1 cellular context compared by ENCODE assay signal in the genomic region with DNA sequence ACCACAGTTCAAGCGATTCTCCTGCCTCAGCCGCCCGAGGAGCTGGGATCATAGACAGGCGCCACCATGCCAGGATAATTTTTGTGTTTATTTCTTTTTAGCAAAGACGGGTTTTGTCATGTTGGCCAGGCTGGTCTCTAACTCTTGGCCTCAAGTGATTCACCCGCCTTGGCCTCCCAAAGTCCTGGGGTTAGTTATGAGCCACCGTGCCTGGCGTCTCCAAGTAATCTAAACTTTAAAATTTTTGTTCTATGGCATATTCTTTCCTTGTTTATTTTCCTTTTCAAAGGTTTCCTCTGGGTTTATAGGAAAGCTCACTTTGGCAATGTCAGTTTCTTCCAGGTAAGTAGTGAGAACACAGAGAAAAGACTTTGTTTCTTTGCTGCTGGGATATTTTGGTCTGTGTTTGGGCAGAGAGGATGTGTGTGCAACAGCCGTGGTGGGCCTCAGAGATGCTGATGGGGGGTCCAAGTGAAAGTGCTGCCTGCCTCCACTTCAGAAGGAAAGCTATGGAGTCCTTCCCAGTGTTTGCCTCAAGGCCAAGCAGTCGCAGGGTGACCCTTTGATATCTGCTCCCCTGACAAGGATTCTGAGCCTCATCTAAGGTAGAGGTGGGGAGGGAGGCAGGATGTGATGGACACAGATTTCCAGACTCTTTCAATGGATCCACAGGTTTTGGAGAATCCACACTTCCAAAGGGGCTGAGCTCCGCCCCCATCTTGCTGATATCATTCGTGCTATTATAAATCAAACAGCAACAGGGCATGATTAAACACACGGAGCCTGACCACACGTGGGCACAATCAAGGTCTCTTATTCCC.
TF ChIP-seq lines count a peak whose summit lies in the region.

No MANE protein-coding gene starts in this region.

TF ChIP-seq in HEK293, 187 proteins besides CTCF, POLR2A, EP300 and RAD21 (continued from another document):
- TF ChIP-seq PATZ1 (tag by site-specific recombination; IDR thresholded peaks at IDR 0.05) (no peak), SCRT2 (tag by site-specific recombination; IDR thresholded peaks at IDR 0.05) (peak; percentile 92), BCL6B (tag by site-specific recombination; IDR thresholded peaks at IDR 0.05) (no peak), ZNF202 (tag by site-specific recombination; IDR thresholded peaks at IDR 0.05; ENCODE audit: borderline replicate concordance) (no peak), GLIS2 (tag by site-specific recombination; IDR thresholded peaks at IDR 0.05) (peak; percentile 20; the same call in 1 of the 2 replicates), ZNF132 (tag by site-specific recombination; IDR thresholded peaks at IDR 0.05; ENCODE audit: borderline replicate concordance) (no peak), ZNF830 (tag by site-specific recombination; IDR thresholded peaks at IDR 0.05; ENCODE audit: low read depth) (no peak), ZXDB (tag by site-specific recombination; IDR thresholded peaks at IDR 0.05) (no peak), ZNF777 (tag by site-specific recombination; IDR thresholded peaks at IDR 0.05; ENCODE audit: borderline replicate concordance) (no peak), PRDM6 (tag by site-specific recombination; IDR thresholded peaks at IDR 0.05) (no peak), ATF2 (tag by site-specific recombination; IDR thresholded peaks at IDR 0.05; ENCODE audit: low read depth) (no peak), KLF17 (tag by site-specific recombination; IDR thresholded peaks at IDR 0.05) (no peak), ZNF544 (tag by site-specific recombination; IDR thresholded peaks at IDR 0.05) (no peak), ZNF324 (tag by site-specific recombination; IDR thresholded peaks at IDR 0.05) (no peak), ZBTB17 (tag by site-specific recombination; IDR thresholded peaks at IDR 0.05) (peak; percentile 86), ZNF501 (tag by site-specific recombination; IDR thresholded peaks at IDR 0.05) (no peak), SP3 (tag by site-specific recombination; IDR thresholded peaks at IDR 0.05) (0 out of 2 replicates have a peak, but pooled peaks have one; percentile 25), SP2 (tag by site-specific recombination; IDR thresholded peaks at IDR 0.05) (no peak), ZNF274 (IDR thresholded peaks at IDR 0.05; ENCODE audit: low read length) (no peak), ZNF274 (tag by site-specific recombination; IDR thresholded peaks at IDR 0.05; ENCODE audit: borderline replicate concordance) (no peak), ZNF394 (tag by site-specific recombination; IDR thresholded peaks at IDR 0.05; ENCODE audit: borderline replicate concordance) (no peak), ZBTB8A (tag by site-specific recombination; IDR thresholded peaks at IDR 0.05) (no peak), ZFHX2 (tag by site-specific recombination; conservative IDR thresholded peaks at IDR 0.05) (peak; percentile 48), ZNF558 (tag by site-specific recombination; IDR thresholded peaks at IDR 0.05) (no peak), PRDM1 (tag by site-specific recombination; IDR thresholded peaks at IDR 0.05) (peak; percentile 65), ZNF311 (tag by site-specific recombination; IDR thresholded peaks at IDR 0.05; ENCODE audit: borderline replicate concordance) (no peak), ZFP3 (tag by site-specific recombination; IDR thresholded peaks at IDR 0.05; ENCODE audit: low read depth) (no peak), ZNF585B (tag by site-specific recombination; IDR thresholded peaks at IDR 0.05) (no peak), ZNF175 (tag by site-specific recombination; IDR thresholded peaks at IDR 0.05) (no peak), ZNF18 (tag by site-specific recombination; IDR thresholded peaks at IDR 0.05) (no peak), ZNF548 (tag by site-specific recombination; IDR thresholded peaks at IDR 0.05) (no peak)
- TF ChIP-seq, protein P1, sequence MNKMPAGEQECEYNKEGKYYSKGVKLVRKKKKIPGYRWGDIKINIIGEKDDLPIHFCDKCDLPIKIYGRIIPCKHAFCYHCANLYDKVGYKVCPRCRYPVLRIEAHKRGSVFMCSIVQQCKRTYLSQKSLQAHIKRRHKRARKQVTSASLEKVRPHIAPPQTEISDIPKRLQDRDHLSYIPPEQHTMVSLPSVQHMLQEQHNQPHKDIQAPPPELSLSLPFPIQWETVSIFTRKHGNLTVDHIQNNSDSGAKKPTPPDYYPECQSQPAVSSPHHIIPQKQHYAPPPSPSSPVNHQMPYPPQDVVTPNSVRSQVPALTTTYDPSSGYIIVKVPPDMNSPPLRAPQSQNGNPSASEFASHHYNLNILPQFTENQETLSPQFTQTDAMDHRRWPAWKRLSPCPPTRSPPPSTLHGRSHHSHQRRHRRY (tag by site-specific recombination; IDR thresholded peaks at IDR 0.05) = no peak
